Comparison of ENCODE assay signal across 1 cellular context in the genomic region with DNA sequence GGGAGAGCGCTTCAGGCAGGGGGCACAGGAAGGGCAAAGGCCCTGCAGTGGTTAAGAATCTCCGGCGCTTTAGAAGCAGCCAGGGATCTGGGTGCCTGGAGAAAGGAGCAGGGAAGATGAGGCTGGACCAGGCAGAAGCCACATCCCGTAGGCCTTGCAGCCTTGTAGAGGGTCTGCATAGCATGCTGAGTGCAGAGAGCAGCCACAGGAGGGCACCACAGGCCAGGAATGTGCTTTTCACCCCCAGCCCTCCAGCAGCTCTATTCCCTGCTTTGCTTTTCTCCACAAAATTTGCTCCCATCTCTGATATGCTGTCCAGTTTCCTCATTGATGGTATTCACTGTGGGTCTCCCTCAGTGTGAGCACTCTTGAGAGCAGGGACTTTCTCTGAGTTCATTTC.
TF ChIP-seq lines count a peak whose summit lies in the region.

No MANE protein-coding gene starts in this region.

TF ChIP-seq in HEK293, 187 proteins besides CTCF, POLR2A, EP300 and RAD21 (continued from another document and continues in another):
- TF ChIP-seq, protein P1, sequence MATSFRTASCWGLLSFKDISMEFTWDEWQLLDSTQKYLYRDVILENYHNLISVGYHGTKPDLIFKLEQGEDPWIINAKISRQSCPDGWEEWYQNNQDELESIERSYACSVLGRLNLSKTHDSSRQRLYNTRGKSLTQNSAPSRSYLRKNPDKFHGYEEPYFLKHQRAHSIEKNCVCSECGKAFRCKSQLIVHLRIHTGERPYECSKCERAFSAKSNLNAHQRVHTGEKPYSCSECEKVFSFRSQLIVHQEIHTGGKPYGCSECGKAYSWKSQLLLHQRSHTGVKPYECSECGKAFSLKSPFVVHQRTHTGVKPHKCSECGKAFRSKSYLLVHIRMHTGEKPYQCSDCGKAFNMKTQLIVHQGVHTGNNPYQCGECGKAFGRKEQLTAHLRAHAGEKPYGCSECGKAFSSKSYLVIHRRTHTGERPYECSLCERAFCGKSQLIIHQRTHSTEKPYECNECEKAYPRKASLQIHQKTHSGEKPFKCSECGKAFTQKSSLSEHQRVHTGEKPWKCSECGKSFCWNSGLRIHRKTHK (tag by site-specific recombination; IDR thresholded peaks at IDR 0.05): no peak
- no peak for TF ChIP-seq OSR2 (tag by site-specific recombination; IDR thresholded peaks at IDR 0.05)
- TF ChIP-seq ZNF654 (tag by site-specific recombination; IDR thresholded peaks at IDR 0.05; ENCODE audit: low read depth): peak; percentile 97
- no peak for TF ChIP-seq ZNF707 (tag by site-specific recombination; IDR thresholded peaks at IDR 0.05)
- no peak for TF ChIP-seq RBAK (tag by site-specific recombination; IDR thresholded peaks at IDR 0.05)
- TF ChIP-seq ZNF624 (tag by site-specific recombination; IDR thresholded peaks at IDR 0.05): no peak
- no peak for TF ChIP-seq ZNF623 (tag by site-specific recombination; IDR thresholded peaks at IDR 0.05)
- no peak for TF ChIP-seq ZNF341 (tag by site-specific recombination; IDR thresholded peaks at IDR 0.05; ENCODE audit: low read depth)
- no peak for TF ChIP-seq ZNF366 (tag by site-specific recombination; conservative IDR thresholded peaks at IDR 0.05)
- TF ChIP-seq EGR2 (tag by site-specific recombination; IDR thresholded peaks at IDR 0.05; ENCODE audit: low read depth): no peak
- no peak for TF ChIP-seq ZNF223 (tag by site-specific recombination; IDR thresholded peaks at IDR 0.05)
- no peak for TF ChIP-seq ZNF394 (tag by site-specific recombination; IDR thresholded peaks at IDR 0.05; ENCODE audit: borderline replicate concordance)
- TF ChIP-seq KLF8 (tag by site-specific recombination; IDR thresholded peaks at IDR 0.05): 0 out of 2 replicates have a peak, but pooled peaks have one; percentile 21
- TF ChIP-seq ZNF184 (tag by site-specific recombination; IDR thresholded peaks at IDR 0.05): no peak
- peak; percentile 58 for TF ChIP-seq ZXDB (tag by site-specific recombination; IDR thresholded peaks at IDR 0.05)
- TF ChIP-seq HOXD13 (CRISPR knock-in tag; IDR thresholded peaks at IDR 0.05; ENCODE audit: borderline replicate concordance): no peak
- no peak for TF ChIP-seq FEZF1 (tag by site-specific recombination; IDR thresholded peaks at IDR 0.05)
- TF ChIP-seq, protein P2, sequence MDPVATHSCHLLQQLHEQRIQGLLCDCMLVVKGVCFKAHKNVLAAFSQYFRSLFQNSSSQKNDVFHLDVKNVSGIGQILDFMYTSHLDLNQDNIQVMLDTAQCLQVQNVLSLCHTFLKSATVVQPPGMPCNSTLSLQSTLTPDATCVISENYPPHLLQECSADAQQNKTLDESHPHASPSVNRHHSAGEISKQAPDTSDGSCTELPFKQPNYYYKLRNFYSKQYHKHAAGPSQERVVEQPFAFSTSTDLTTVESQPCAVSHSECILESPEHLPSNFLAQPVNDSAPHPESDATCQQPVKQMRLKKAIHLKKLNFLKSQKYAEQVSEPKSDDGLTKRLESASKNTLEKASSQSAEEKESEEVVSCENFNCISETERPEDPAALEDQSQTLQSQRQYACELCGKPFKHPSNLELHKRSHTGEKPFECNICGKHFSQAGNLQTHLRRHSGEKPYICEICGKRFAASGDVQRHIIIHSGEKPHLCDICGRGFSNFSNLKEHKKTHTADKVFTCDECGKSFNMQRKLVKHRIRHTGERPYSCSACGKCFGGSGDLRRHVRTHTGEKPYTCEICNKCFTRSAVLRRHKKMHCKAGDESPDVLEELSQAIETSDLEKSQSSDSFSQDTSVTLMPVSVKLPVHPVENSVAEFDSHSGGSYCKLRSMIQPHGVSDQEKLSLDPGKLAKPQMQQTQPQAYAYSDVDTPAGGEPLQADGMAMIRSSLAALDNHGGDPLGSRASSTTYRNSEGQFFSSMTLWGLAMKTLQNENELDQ (tag by site-specific recombination; IDR thresholded peaks at IDR 0.05; ENCODE audit: low read depth): no peak
- no peak for TF ChIP-seq ZNF302 (tag by site-specific recombination; IDR thresholded peaks at IDR 0.05; ENCODE audit: low read depth)
- no peak for TF ChIP-seq ZNF544 (tag by site-specific recombination; IDR thresholded peaks at IDR 0.05)
- no peak for TF ChIP-seq ZNF121 (tag by site-specific recombination; IDR thresholded peaks at IDR 0.05)
- no peak for TF ChIP-seq ZNF585B (tag by site-specific recombination; IDR thresholded peaks at IDR 0.05)
- no peak for TF ChIP-seq ZNF664 (tag by site-specific recombination; IDR thresholded peaks at IDR 0.05)
- no peak for TF ChIP-seq ZNF24 (tag by site-specific recombination; IDR thresholded peaks at IDR 0.05)
- TF ChIP-seq SP3 (tag by site-specific recombination; IDR thresholded peaks at IDR 0.05): no peak
- TF ChIP-seq YY1 (tag by site-specific recombination; IDR thresholded peaks at IDR 0.05): no peak
- no peak for TF ChIP-seq ZNF404 (tag by site-specific recombination; IDR thresholded peaks at IDR 0.05)
- TF ChIP-seq, protein P3, sequence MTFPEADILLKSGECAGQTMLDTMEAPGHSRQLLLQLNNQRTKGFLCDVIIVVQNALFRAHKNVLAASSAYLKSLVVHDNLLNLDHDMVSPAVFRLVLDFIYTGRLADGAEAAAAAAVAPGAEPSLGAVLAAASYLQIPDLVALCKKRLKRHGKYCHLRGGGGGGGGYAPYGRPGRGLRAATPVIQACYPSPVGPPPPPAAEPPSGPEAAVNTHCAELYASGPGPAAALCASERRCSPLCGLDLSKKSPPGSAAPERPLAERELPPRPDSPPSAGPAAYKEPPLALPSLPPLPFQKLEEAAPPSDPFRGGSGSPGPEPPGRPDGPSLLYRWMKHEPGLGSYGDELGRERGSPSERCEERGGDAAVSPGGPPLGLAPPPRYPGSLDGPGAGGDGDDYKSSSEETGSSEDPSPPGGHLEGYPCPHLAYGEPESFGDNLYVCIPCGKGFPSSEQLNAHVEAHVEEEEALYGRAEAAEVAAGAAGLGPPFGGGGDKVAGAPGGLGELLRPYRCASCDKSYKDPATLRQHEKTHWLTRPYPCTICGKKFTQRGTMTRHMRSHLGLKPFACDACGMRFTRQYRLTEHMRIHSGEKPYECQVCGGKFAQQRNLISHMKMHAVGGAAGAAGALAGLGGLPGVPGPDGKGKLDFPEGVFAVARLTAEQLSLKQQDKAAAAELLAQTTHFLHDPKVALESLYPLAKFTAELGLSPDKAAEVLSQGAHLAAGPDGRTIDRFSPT (tag by site-specific recombination; IDR thresholded peaks at IDR 0.05): no peak
- no peak for TF ChIP-seq ZNF324 (tag by site-specific recombination; IDR thresholded peaks at IDR 0.05)
- TF ChIP-seq ZNF23 (tag by site-specific recombination; IDR thresholded peaks at IDR 0.05; ENCODE audit: borderline replicate concordance): no peak
- TF ChIP-seq ZNF777 (tag by site-specific recombination; IDR thresholded peaks at IDR 0.05; ENCODE audit: borderline replicate concordance): no peak
- TF ChIP-seq ZNF426 (tag by site-specific recombination; IDR thresholded peaks at IDR 0.05): no peak
- TF ChIP-seq ZNF138 (tag by site-specific recombination; IDR thresholded peaks at IDR 0.05; ENCODE audit: borderline replicate concordance): no peak
- no peak for TF ChIP-seq YY2 (tag by site-specific recombination; IDR thresholded peaks at IDR 0.05)
- no peak for TF ChIP-seq GLIS2 (tag by site-specific recombination; IDR thresholded peaks at IDR 0.05)
- TF ChIP-seq, protein P4, sequence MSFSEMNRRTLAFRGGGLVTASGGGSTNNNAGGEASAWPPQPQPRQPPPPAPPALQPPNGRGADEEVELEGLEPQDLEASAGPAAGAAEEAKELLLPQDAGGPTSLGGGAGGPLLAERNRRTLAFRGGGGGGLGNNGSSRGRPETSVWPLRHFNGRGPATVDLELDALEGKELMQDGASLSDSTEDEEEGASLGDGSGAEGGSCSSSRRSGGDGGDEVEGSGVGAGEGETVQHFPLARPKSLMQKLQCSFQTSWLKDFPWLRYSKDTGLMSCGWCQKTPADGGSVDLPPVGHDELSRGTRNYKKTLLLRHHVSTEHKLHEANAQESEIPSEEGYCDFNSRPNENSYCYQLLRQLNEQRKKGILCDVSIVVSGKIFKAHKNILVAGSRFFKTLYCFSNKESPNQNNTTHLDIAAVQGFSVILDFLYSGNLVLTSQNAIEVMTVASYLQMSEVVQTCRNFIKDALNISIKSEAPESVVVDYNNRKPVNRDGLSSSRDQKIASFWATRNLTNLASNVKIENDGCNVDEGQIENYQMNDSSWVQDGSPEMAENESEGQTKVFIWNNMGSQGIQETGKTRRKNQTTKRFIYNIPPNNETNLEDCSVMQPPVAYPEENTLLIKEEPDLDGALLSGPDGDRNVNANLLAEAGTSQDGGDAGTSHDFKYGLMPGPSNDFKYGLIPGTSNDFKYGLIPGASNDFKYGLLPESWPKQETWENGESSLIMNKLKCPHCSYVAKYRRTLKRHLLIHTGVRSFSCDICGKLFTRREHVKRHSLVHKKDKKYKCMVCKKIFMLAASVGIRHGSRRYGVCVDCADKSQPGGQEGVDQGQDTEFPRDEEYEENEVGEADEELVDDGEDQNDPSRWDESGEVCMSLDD (tag by site-specific recombination; IDR thresholded peaks at IDR 0.05): no peak
- TF ChIP-seq ZNF776 (tag by site-specific recombination; IDR thresholded peaks at IDR 0.05; ENCODE audit: borderline replicate concordance): no peak
- no peak for TF ChIP-seq ZNF202 (tag by site-specific recombination; IDR thresholded peaks at IDR 0.05; ENCODE audit: borderline replicate concordance)
- no peak for TF ChIP-seq ZBTB21 (tag by site-specific recombination; IDR thresholded peaks at IDR 0.05)
- no peak for TF ChIP-seq ZNF266 (tag by site-specific recombination; IDR thresholded peaks at IDR 0.05; ENCODE audit: low read depth)
- no peak for TF ChIP-seq ZNF48 (tag by site-specific recombination; IDR thresholded peaks at IDR 0.05)
- TF ChIP-seq ZNF670 (tag by site-specific recombination; IDR thresholded peaks at IDR 0.05; ENCODE audit: low read depth): no peak
- TF ChIP-seq, protein P5, sequence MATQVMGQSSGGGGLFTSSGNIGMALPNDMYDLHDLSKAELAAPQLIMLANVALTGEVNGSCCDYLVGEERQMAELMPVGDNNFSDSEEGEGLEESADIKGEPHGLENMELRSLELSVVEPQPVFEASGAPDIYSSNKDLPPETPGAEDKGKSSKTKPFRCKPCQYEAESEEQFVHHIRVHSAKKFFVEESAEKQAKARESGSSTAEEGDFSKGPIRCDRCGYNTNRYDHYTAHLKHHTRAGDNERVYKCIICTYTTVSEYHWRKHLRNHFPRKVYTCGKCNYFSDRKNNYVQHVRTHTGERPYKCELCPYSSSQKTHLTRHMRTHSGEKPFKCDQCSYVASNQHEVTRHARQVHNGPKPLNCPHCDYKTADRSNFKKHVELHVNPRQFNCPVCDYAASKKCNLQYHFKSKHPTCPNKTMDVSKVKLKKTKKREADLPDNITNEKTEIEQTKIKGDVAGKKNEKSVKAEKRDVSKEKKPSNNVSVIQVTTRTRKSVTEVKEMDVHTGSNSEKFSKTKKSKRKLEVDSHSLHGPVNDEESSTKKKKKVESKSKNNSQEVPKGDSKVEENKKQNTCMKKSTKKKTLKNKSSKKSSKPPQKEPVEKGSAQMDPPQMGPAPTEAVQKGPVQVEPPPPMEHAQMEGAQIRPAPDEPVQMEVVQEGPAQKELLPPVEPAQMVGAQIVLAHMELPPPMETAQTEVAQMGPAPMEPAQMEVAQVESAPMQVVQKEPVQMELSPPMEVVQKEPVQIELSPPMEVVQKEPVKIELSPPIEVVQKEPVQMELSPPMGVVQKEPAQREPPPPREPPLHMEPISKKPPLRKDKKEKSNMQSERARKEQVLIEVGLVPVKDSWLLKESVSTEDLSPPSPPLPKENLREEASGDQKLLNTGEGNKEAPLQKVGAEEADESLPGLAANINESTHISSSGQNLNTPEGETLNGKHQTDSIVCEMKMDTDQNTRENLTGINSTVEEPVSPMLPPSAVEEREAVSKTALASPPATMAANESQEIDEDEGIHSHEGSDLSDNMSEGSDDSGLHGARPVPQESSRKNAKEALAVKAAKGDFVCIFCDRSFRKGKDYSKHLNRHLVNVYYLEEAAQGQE (tag by site-specific recombination; IDR thresholded peaks at IDR 0.05): 0 out of 2 replicates have a peak, but pooled peaks have one; percentile 20
- TF ChIP-seq, protein P6, sequence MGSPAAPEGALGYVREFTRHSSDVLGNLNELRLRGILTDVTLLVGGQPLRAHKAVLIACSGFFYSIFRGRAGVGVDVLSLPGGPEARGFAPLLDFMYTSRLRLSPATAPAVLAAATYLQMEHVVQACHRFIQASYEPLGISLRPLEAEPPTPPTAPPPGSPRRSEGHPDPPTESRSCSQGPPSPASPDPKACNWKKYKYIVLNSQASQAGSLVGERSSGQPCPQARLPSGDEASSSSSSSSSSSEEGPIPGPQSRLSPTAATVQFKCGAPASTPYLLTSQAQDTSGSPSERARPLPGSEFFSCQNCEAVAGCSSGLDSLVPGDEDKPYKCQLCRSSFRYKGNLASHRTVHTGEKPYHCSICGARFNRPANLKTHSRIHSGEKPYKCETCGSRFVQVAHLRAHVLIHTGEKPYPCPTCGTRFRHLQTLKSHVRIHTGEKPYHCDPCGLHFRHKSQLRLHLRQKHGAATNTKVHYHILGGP (tag by site-specific recombination; IDR thresholded peaks at IDR 0.05): no peak
- TF ChIP-seq ZFHX2 (tag by site-specific recombination; conservative IDR thresholded peaks at IDR 0.05): no peak
- TF ChIP-seq ZNF600 (tag by site-specific recombination; IDR thresholded peaks at IDR 0.05): peak; percentile 51
- no peak for TF ChIP-seq ZNF658 (tag by site-specific recombination; IDR thresholded peaks at IDR 0.05)
- no peak for TF ChIP-seq ZNF433 (tag by site-specific recombination; IDR thresholded peaks at IDR 0.05; ENCODE audit: low read depth)
- no peak for TF ChIP-seq SP7 (tag by site-specific recombination; IDR thresholded peaks at IDR 0.05)
- no peak for TF ChIP-seq ZBTB7A (tag by site-specific recombination; IDR thresholded peaks at IDR 0.05; ENCODE audit: low read depth)
- TF ChIP-seq IKZF3 (tag by site-specific recombination; IDR thresholded peaks at IDR 0.05): peak; percentile 25; the same call in 1 of the 2 replicates
- no peak for TF ChIP-seq ZNF549 (tag by site-specific recombination; IDR thresholded peaks at IDR 0.05)
- TF ChIP-seq, protein P7, sequence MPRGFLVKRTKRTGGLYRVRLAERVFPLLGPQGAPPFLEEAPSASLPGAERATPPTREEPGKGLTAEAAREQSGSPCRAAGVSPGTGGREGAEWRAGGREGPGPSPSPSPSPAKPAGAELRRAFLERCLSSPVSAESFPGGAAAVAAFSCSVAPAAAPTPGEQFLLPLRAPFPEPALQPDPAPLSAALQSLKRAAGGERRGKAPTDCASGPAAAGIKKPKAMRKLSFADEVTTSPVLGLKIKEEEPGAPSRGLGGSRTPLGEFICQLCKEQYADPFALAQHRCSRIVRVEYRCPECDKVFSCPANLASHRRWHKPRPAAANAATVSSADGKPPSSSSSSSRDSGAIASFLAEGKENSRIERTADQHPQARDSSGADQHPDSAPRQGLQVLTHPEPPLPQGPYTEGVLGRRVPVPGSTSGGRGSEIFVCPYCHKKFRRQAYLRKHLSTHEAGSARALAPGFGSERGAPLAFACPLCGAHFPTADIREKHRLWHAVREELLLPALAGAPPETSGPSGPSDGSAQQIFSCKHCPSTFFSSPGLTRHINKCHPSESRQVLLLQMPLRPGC (tag by site-specific recombination; IDR thresholded peaks at IDR 0.05): no peak
- TF ChIP-seq ZFP37 (tag by site-specific recombination; IDR thresholded peaks at IDR 0.05): no peak
- no peak for TF ChIP-seq ZNF529 (tag by site-specific recombination; IDR thresholded peaks at IDR 0.05; ENCODE audit: insufficient replicate concordance)
- TF ChIP-seq ZNF677 (tag by site-specific recombination; IDR thresholded peaks at IDR 0.05): no peak
- TF ChIP-seq KLF16 (tag by site-specific recombination; IDR thresholded peaks at IDR 0.05): no peak
